17 cellular contexts compared by ENCODE assay signal in genomic region chr22:24180316-24181087, GRCh38. TPM values are rescaled to one million over a fixed set of nuclear protein-coding genes. Genes with fewer than 3 reads are reported as not detected.
DNase-seq lines count a peak whose midpoint lies in the region; ATAC-seq and TF ChIP-seq lines count a peak whose summit lies in the region.
"Had no signal": no experiment of that assay in that cellular context is flagged by ENCODE, and none has a peak within 500 bp of the region (broad histone marks: within the 10 kb centered on the region; RNA-seq: fewer than 3 reads in every experiment).

No MANE protein-coding gene starts in this region.

- peak overlapping the region; percentile 62 to 87 (median 76) for H3K27ac ChIP-seq in sigmoid colon
- H3K27ac ChIP-seq: prostate gland had no signal

- WGBS in sigmoid colon, 2 donors = 80 to 87% methylated on average over 16 of the region's 16 CpGs

- DNase-seq in natural killer cell treated with Interleukin-12 subunit alpha and Interleukin-12 subunit beta and Interleukin-15 and Interleukin-18, amount 100 ng/mL, for 72 hours (ENCODE audit: low spot score) = peak; percentile 23
- DNase-seq in natural killer cell (no peak), Right ventricle myocardium superior (peak; percentile 50), sigmoid colon (no peak), ureter (ENCODE audit: low spot score) (no peak), T-helper 9 cell (no peak)
- DNase-seq: activated CD4-positive, alpha-beta T cell treated with anti-CD3 and anti-CD28 coated beads for 1 hour; activated effector memory CD4-positive, alpha-beta T cell treated with Interleukin-2 at 50 U/mL for 16 hours; NCI-H1436; NCI-H345; stimulated activated naive B cell treated with anti-CD40 and anti-IgM and Interleukin-4, amounts not matched to agents 10 μg/mL and 1 μg/mL and 100 μg/mL, for 72 hours had no signal

- peaks cover 0 to 12% (median 4%) of the 10 kb centered on the region in 4 donors for H3K36me3 ChIP-seq in sigmoid colon
- H3K36me3 ChIP-seq: HAP-1, prostate gland had no signal

- no peak for TF ChIP-seq EP300 in sigmoid colon (IDR thresholded peaks at IDR 0.05)

- H3K27me3 ChIP-seq in sigmoid colon = no peaks in the 10 kb centered on the region

- no peaks in the 10 kb centered on the region for H3K9me3 Mint-ChIP-seq in natural killer cell treated with Interleukin-12 subunit alpha and Interleukin-12 subunit beta and Interleukin-15 and Interleukin-18, amount 100 ng/mL, for 72 hours
- H3K9me3 Mint-ChIP-seq in natural killer cell = no peaks in the 10 kb centered on the region
- H3K9me3 Mint-ChIP-seq: CD8-positive, alpha-beta T cell; nephron; stimulated activated naive B cell treated with anti-CD40 and anti-IgM and Interleukin-4, amounts not matched to agents 10 μg/mL and 1 μg/mL and 100 μg/mL, for 72 hours had no signal

- H3K4me3 Mint-ChIP-seq in natural killer cell treated with Interleukin-12 subunit alpha and Interleukin-12 subunit beta and Interleukin-15 and Interleukin-18, amount 100 ng/mL, for 72 hours = no peak overlapping the region
- no peak overlapping the region for H3K4me3 Mint-ChIP-seq in natural killer cell
- H3K4me3 Mint-ChIP-seq: CD8-positive, alpha-beta T cell; nephron; stimulated activated naive B cell treated with anti-CD40 and anti-IgM and Interleukin-4, amounts not matched to agents 10 μg/mL and 1 μg/mL and 100 μg/mL, for 72 hours had no signal

- TF ChIP-seq POLR2A in sigmoid colon (IDR thresholded peaks at IDR 0.05) = no peak

- H3K27ac Mint-ChIP-seq in natural killer cell treated with Interleukin-12 subunit alpha and Interleukin-12 subunit beta and Interleukin-15 and Interleukin-18, amount 100 ng/mL, for 72 hours = no peak overlapping the region
- H3K27ac Mint-ChIP-seq in natural killer cell = no peak overlapping the region
- H3K27ac Mint-ChIP-seq: CD8-positive, alpha-beta T cell; nephron had no signal

- intact Hi-C loops in natural killer cell (cut with micrococcal nuclease) (loop anchor here (10.0 kb wide), 1 partner anchor 344 kb away; no protein-coding TSS in a partner anchor), Right ventricle myocardium superior (cut with DNase I) (loop anchor here (10.0 kb wide), 1 partner anchor 344 kb away; no protein-coding TSS in a partner anchor), sigmoid colon (cut with DNase I) (no loop called here)

- no peaks in the 10 kb centered on the region for H3K4me1 Mint-ChIP-seq in natural killer cell treated with Interleukin-12 subunit alpha and Interleukin-12 subunit beta and Interleukin-15 and Interleukin-18, amount 100 ng/mL, for 72 hours (ENCODE audit: low read depth in 2 of 2)
- peaks cover 0 to 4% of the 10 kb centered on the region in 2 donors for H3K4me1 Mint-ChIP-seq in natural killer cell
- H3K4me1 Mint-ChIP-seq: nephron had no signal

- no peaks in the 10 kb centered on the region for H3K9me3 ChIP-seq in sigmoid colon
- H3K9me3 ChIP-seq: HAP-1, prostate gland had no signal

- TF ChIP-seq CTCF in natural killer cell (IDR thresholded peaks at IDR 0.05) (no peak), sigmoid colon (IDR thresholded peaks at IDR 0.05) (no peak)

- no peaks in the 10 kb centered on the region for H3K36me3 Mint-ChIP-seq in natural killer cell treated with Interleukin-12 subunit alpha and Interleukin-12 subunit beta and Interleukin-15 and Interleukin-18, amount 100 ng/mL, for 72 hours
- no peaks in the 10 kb centered on the region for H3K36me3 Mint-ChIP-seq in natural killer cell

- peaks cover 0 to 60% (median 47%) of the 10 kb centered on the region in 4 donors for H3K4me1 ChIP-seq in sigmoid colon
- H3K4me1 ChIP-seq: HAP-1 had no signal

- ATAC-seq in natural killer cell treated with Interleukin-12 subunit alpha and Interleukin-12 subunit beta and Interleukin-15 and Interleukin-18, amount 100 ng/mL, for 72 hours = no peak
- ATAC-seq in natural killer cell (no peak), Right ventricle myocardium superior (ENCODE audit: poor library complexity) (no peak), HG03039 (IDR thresholded peaks at IDR 0.05; ENCODE audit: unreplicated experiment) (no peak), HG02970 (IDR thresholded peaks at IDR 0.05; ENCODE audit: low FRiP score, unreplicated experiment) (no peak)
- ATAC-seq: CD8-positive, alpha-beta T cell; stimulated activated naive B cell treated with anti-CD40 and anti-IgM and Interleukin-4, amounts not matched to agents 10 μg/mL and 1 μg/mL and 100 μg/mL, for 72 hours had no signal

- H3K27me3 Mint-ChIP-seq in natural killer cell treated with Interleukin-12 subunit alpha and Interleukin-12 subunit beta and Interleukin-15 and Interleukin-18, amount 100 ng/mL, for 72 hours = no peaks in the 10 kb centered on the region
- H3K27me3 Mint-ChIP-seq in natural killer cell (ENCODE audit: low read depth in 2 of 2) = no peaks in the 10 kb centered on the region
- H3K27me3 Mint-ChIP-seq: stimulated activated naive B cell treated with anti-CD40 and anti-IgM and Interleukin-4, amounts not matched to agents 10 μg/mL and 1 μg/mL and 100 μg/mL, for 72 hours had no signal

- no peak overlapping the region for H3K4me3 ChIP-seq in sigmoid colon
- H3K4me3 ChIP-seq: HAP-1, prostate gland had no signal

RNA-seq across cellular contexts. Expression of gene SUSD2, which starts 0.8 kb away (rescaled TPM):
- total RNA-seq in natural killer cell treated with Interleukin-12 subunit alpha and Interleukin-12 subunit beta and Interleukin-15 and Interleukin-18, amount 100 ng/mL, for 72 hours = 1 to 10 TPM; 2.4 to 2.7 TPM
- total RNA-seq in natural killer cell = 1 to 10 TPM in 2 of 3 donors, under 1 TPM in 1; 0.75 to 1.7 (median 1.5) TPM
- 2.6 TPM for total RNA-seq in Right ventricle myocardium superior
- 1 to 10 TPM; 1.2 to 8.6 (median 3.8) TPM for total RNA-seq in sigmoid colon
- polyA plus RNA-seq in sigmoid colon = 1 to 10 TPM in 1 of 3 donors, not detected in 2; 2.6 TPM
- total RNA-seq in ureter = 8.3 TPM

Comparison
In these comparisons a context has a peak if more than half of its experiments do, and no peak if none do; other contexts are left out.
1. DNase-seq: peak in natural killer cell treated with Interleukin-12 subunit alpha and Interleukin-12 subunit beta and Interleukin-15 and Interleukin-18, amount 100 ng/mL, for 72 hours (single experiment) and Right ventricle myocardium superior (single experiment); none in natural killer cell (single experiment), sigmoid colon (single experiment), ureter (single experiment) and T-helper 9 cell (single experiment).